In genomic region chr15:77144028-77144427, GRCh38 we compare ENCODE assay signal across 13 cellular contexts.
DNase-seq lines count a peak whose midpoint lies in the region; ATAC-seq and TF ChIP-seq lines count a peak whose summit lies in the region.
"Had no signal": no experiment of that assay in that cellular context is flagged by ENCODE, and none has a peak within 500 bp of the region (broad histone marks: within the 10 kb centered on the region; RNA-seq: fewer than 3 reads in every experiment).

No MANE protein-coding gene starts in this region.

- peak overlapping the region; percentile 94 for H3K27ac Mint-ChIP-seq in Calu3 (ENCODE audit: unreplicated experiment)
- no peak overlapping the region for H3K27ac Mint-ChIP-seq in activated CD4-positive, alpha-beta T cell treated with anti-CD3 and anti-CD28 coated beads for 36 hours

- BruUV-seq in Calu3 (replicated peaks; lab: Mats Ljungman, UMichigan): no TSS peak

- H3K27me3 ChIP-seq in SK-N-SH (ENCODE audit: insufficient read depth): no peaks in the 10 kb centered on the region
- H3K27me3 ChIP-seq: neutrophil had no signal

- peaks cover 48% of the 10 kb centered on the region for H3K4me1 Mint-ChIP-seq in Calu3 (ENCODE audit: low read depth, unreplicated experiment)
- no peaks in the 10 kb centered on the region for H3K4me1 Mint-ChIP-seq in activated CD4-positive, alpha-beta T cell treated with anti-CD3 and anti-CD28 coated beads for 36 hours

- peaks cover 0 to 37% of the 10 kb centered on the region in 2 experiments for H3K36me3 ChIP-seq in SK-N-SH (replicated peaks in 1 of 2; ENCODE audit: control insufficient read depth in 1 of 2, insufficient read depth in 2 of 2, low read length in 1 of 2)
- H3K36me3 ChIP-seq: neutrophil had no signal

- H3K27me3 Mint-ChIP-seq in Calu3 (ENCODE audit: unreplicated experiment): no peaks in the 10 kb centered on the region
- H3K27me3 Mint-ChIP-seq in activated CD4-positive, alpha-beta T cell treated with anti-CD3 and anti-CD28 coated beads for 36 hours: no peaks in the 10 kb centered on the region

- WGBS in SK-N-SH (ENCODE audit: low lambda C conversion rate): 61% methylated on average over 2 of the region's 2 CpGs

- ATAC-seq in HG02884 (IDR thresholded peaks at IDR 0.05; ENCODE audit: unreplicated experiment): no peak
- ATAC-seq in activated CD4-positive, alpha-beta T cell treated with anti-CD3 and anti-CD28 coated beads for 36 hours: no peak

- TF ChIP-seq RAD21 in SK-N-SH (IDR thresholded peaks at IDR 0.05; ENCODE audit: low read length): no peak

- H3K4me3 ChIP-seq in SK-N-SH (ENCODE audit: low read depth in 2 of 2, low read length in 1 of 2) (peak overlapping the region in 1 of 2 experiments; percentile 33; a peak in 2 of 4 replicates), fibroblast of the aortic adventitia (ENCODE audit: low read depth, low read length) (no peak overlapping the region), skin epidermis (no peak overlapping the region)

- H3K9me3 Mint-ChIP-seq in Calu3 (ENCODE audit: low read depth, unreplicated experiment): no peaks in the 10 kb centered on the region
- no peaks in the 10 kb centered on the region for H3K9me3 Mint-ChIP-seq in activated CD4-positive, alpha-beta T cell treated with anti-CD3 and anti-CD28 coated beads for 36 hours (ENCODE audit: low read depth)

- H3K9me2 ChIP-seq in SK-N-SH: no peaks in the 10 kb centered on the region

- H2AFZ ChIP-seq in SK-N-SH (ENCODE audit: low read depth): no peak overlapping the region

- peaks cover 45% of the 10 kb centered on the region for H3F3A ChIP-seq in SK-N-SH (replicated peaks; ENCODE audit: insufficient read depth)

- H4K20me1 ChIP-seq in SK-N-SH (ENCODE audit: insufficient read depth): no peaks in the 10 kb centered on the region

- H3K9me3 ChIP-seq in SK-N-SH: peaks cover 10% of the 10 kb centered on the region; the same call in 1 of the 2 replicates
- H3K9me3 ChIP-seq: neutrophil had no signal

- peaks cover 13% of the 10 kb centered on the region; the same call in 1 of the 2 replicates for H3K79me2 ChIP-seq in SK-N-SH (ENCODE audit: insufficient read depth)

- peak overlapping the region; percentile 61; the same call in 1 of the 2 replicates for H3K9ac ChIP-seq in SK-N-SH
- H3K9ac ChIP-seq: KMS-11 had no signal

- TF ChIP-seq EP300 in SK-N-SH (IDR thresholded peaks at IDR 0.05; ENCODE audit: borderline replicate concordance in 1 of 2, low read depth in 1 of 2, low read length in 1 of 2): no peak; a peak in 1 of 4 replicates

- H3K27ac ChIP-seq in SK-N-SH (ENCODE audit: low read depth in 2 of 2, low read length in 1 of 2): peak overlapping the region; percentile 85 to 99
- H3K27ac ChIP-seq in skin epidermis: peak overlapping the region in 12 of 21 experiments; percentile 2 to 88 (median 32)
- H3K27ac ChIP-seq: KMS-11, neutrophil had no signal

- POLR2A ChIA-PET in SK-N-SH (lab: Yijun Ruan, JAX): no interaction called here
- POLR2A ChIA-PET in activated CD4-positive, alpha-beta T cell treated with anti-CD3 and anti-CD28 coated beads for 36 hours (lab: Charles Lee): no interaction called here

- H3K36me3 Mint-ChIP-seq in Calu3 (ENCODE audit: insufficient read depth, unreplicated experiment): peaks cover 11% of the 10 kb centered on the region
- peaks cover 7% of the 10 kb centered on the region for H3K36me3 Mint-ChIP-seq in activated CD4-positive, alpha-beta T cell treated with anti-CD3 and anti-CD28 coated beads for 36 hours (ENCODE audit: low read depth)

- CTCF ChIA-PET in Calu3 (lab: Charles Lee) (interaction anchor here (0.7 to 3.8 kb wide), 5 partner anchors 17 to 481 kb away, joined by 3 to 15 read pairs (median 3); no protein-coding TSS in a partner anchor), SK-N-SH (lab: Yijun Ruan, JAX) (interaction anchor here (1.0 to 2.1 kb wide), 4 partner anchors 13 to 37 kb away, joined by 3 to 8 read pairs (median 4); no protein-coding TSS in a partner anchor)
- CTCF ChIA-PET in activated CD4-positive, alpha-beta T cell treated with anti-CD3 and anti-CD28 coated beads for 36 hours (lab: Charles Lee): interaction anchor here (1.5 kb wide), 2 partner anchors 13 to 25 kb away, joined by 4 read pairs; no protein-coding TSS in a partner anchor

- peaks cover 3 to 33% of the 10 kb centered on the region in 2 experiments for H3K4me1 ChIP-seq in SK-N-SH (ENCODE audit: control insufficient read depth in 1 of 2, insufficient read depth in 2 of 2, low read depth in 1 of 2, low read length in 1 of 2)

- intact Hi-C loops in Calu3 (cut with micrococcal nuclease; ENCODE audit: unreplicated experiment): no loop called here
- intact Hi-C loops in activated CD4-positive, alpha-beta T cell treated with anti-CD3 and anti-CD28 coated beads for 36 hours (cut with DNase I, micrococcal nuclease): no loop called here

- no peak for TF ChIP-seq CTCF in Calu3 (IDR thresholded peaks at IDR 0.05; ENCODE audit: unreplicated experiment)
- no peak for TF ChIP-seq CTCF in SK-N-SH (IDR thresholded peaks at IDR 0.05)
- TF ChIP-seq CTCF in fibroblast of the aortic adventitia (IDR thresholded peaks at IDR 0.05; ENCODE audit: insufficient read depth, low read length): no peak

- H3K4me2 ChIP-seq in SK-N-SH: peak overlapping the region; percentile 72
- H3K4me2 ChIP-seq: KMS-11 had no signal

- DNase-seq in Calu3 (no peak), SK-N-SH (no peak), fibroblast of the aortic adventitia (ENCODE audit: low read depth) (peak; percentile 77), NCI-H510A (lab: John Stamatoyannopoulos, UW) (no peak), activated T-cell treated with anti-CD3 and anti-CD28 coated beads for 4 hours (no peak)
- DNase-seq in activated CD4-positive, alpha-beta T cell treated with anti-CD3 and anti-CD28 coated beads for 36 hours: no peak
- DNase-seq: activated CD8-positive, alpha-beta memory T cell treated with anti-CD3 and anti-CD28 coated beads, Interleukin-2, amount 50 U/mL, for 4 hours; DMS 273 treated with DMSO at 0.1 percent for 48 hours; NCI-H345 had no signal

- H3K4me3 Mint-ChIP-seq in Calu3 (ENCODE audit: low read depth, unreplicated experiment): peak overlapping the region; percentile 31
- H3K4me3 Mint-ChIP-seq in activated CD4-positive, alpha-beta T cell treated with anti-CD3 and anti-CD28 coated beads for 36 hours: no peak overlapping the region

TF ChIP-seq in SK-N-SH, 30 proteins besides CTCF, POLR2A, EP300 and RAD21 (continues in another document):
- TF ChIP-seq PBX3 (IDR thresholded peaks at IDR 0.05): no peak
- peak; percentile 4; the same call in 1 of the 2 replicates for TF ChIP-seq JUND (IDR thresholded peaks at IDR 0.05)
- 0 out of 2 replicates have a peak, but pooled peaks have one; percentile 27 for TF ChIP-seq YY1 (IDR thresholded peaks at IDR 0.05; ENCODE audit: low read depth)
- TF ChIP-seq USF2 (IDR thresholded peaks at IDR 0.05; ENCODE audit: borderline replicate concordance, low read depth, low read length): no peak
- TF ChIP-seq TEAD4 (IDR thresholded peaks at IDR 0.05; ENCODE audit: borderline replicate concordance, insufficient read depth): no peak
- peak; percentile 37; the same call in 1 of the 2 replicates for TF ChIP-seq FOSL2 (IDR thresholded peaks at IDR 0.05; ENCODE audit: borderline replicate concordance, low read depth)
- TF ChIP-seq RCOR1 (IDR thresholded peaks at IDR 0.05; ENCODE audit: low read length): no peak
- no peak for TF ChIP-seq ELF1 (IDR thresholded peaks at IDR 0.05)
- no peak for TF ChIP-seq MXI1 (IDR thresholded peaks at IDR 0.05; ENCODE audit: low read depth, low read length)
- no peak for TF ChIP-seq IRF3 (IDR thresholded peaks at IDR 0.05; ENCODE audit: low read depth, low read length)
- no peak for TF ChIP-seq CHD2 (IDR thresholded peaks at IDR 0.05; ENCODE audit: low read length, partially characterized antibody)
- no peak for TF ChIP-seq ZBTB33 (IDR thresholded peaks at IDR 0.05; ENCODE audit: borderline replicate concordance, low read depth)
